11 cellular contexts compared by ENCODE assay signal in genomic region chr6:136067731-136068341, GRCh38.
DNase-seq lines count a peak whose midpoint lies in the region; FAIRE-seq and TF ChIP-seq lines count a peak whose summit lies in the region.
"Had no signal": no experiment of that assay in that cellular context is flagged by ENCODE, and none has a peak within 500 bp of the region (broad histone marks: within the 10 kb centered on the region; RNA-seq: fewer than 3 reads in every experiment).

No MANE protein-coding gene starts in this region.

- DNase-seq in HT-29 (ENCODE audit: low spot score) (peak; percentile 39), bronchial epithelial cell (ENCODE audit: low read depth) (peak; percentile 90), iPS DF 4.7 (ENCODE audit: extremely low read depth, low spot score) (peak; percentile 76), stomach (no peak), hippocampal formation (lab: John Stamatoyannopoulos, UW) (no peak), GM13977 (ENCODE audit: low spot score) (no peak), Peyer's patch (no peak)
- DNase-seq in activated naive CD8-positive, alpha-beta T cell treated with anti-CD3 and anti-CD28 coated beads for 36 hours, result no peak
- DNase-seq: natural killer cell had no signal

- peaks cover 4% of the 10 kb centered on the region for H3K27me3 Mint-ChIP-seq in activated naive CD8-positive, alpha-beta T cell treated with anti-CD3 and anti-CD28 coated beads for 36 hours

- H3K4me1 ChIP-seq in stomach (peaks cover 0 to 10% (median 7%) of the 10 kb centered on the region in 4 donors), Peyer's patch (no peaks in the 10 kb centered on the region)

- H3K9me3 ChIP-seq in stomach (no peaks in the 10 kb centered on the region), Peyer's patch (no peaks in the 10 kb centered on the region)

- no peaks in the 10 kb centered on the region for H3K4me1 Mint-ChIP-seq in activated naive CD8-positive, alpha-beta T cell treated with anti-CD3 and anti-CD28 coated beads for 36 hours
- H3K4me1 Mint-ChIP-seq: activated naive CD4-positive, alpha-beta T cell treated with anti-CD3 and anti-CD28 coated beads, Interleukin-2, amount 50 U/mL, for 24 hours; natural killer cell had no signal

- no peaks in the 10 kb centered on the region for H3K27me3 ChIP-seq in bronchial epithelial cell (ENCODE audit: control insufficient read depth, insufficient read depth, low read length)
- H3K27me3 ChIP-seq in stomach, result no peaks in the 10 kb centered on the region
- H3K27me3 ChIP-seq in Peyer's patch, result no peaks in the 10 kb centered on the region

- H3K27ac Mint-ChIP-seq in activated naive CD8-positive, alpha-beta T cell treated with anti-CD3 and anti-CD28 coated beads for 36 hours, result no peak overlapping the region
- H3K27ac Mint-ChIP-seq: activated naive CD4-positive, alpha-beta T cell treated with anti-CD3 and anti-CD28 coated beads, Interleukin-2, amount 50 U/mL, for 24 hours; natural killer cell had no signal

- peak overlapping the region in 3 of 5 donors; percentile 1 to 52 (median 50) for H3K27ac ChIP-seq in stomach
- peak overlapping the region in 1 of 4 donors; percentile 2 for H3K27ac ChIP-seq in Peyer's patch

- H3K4me3 ChIP-seq in bronchial epithelial cell (ENCODE audit: low read depth, low read length) (no peak overlapping the region), stomach (no peak overlapping the region), Peyer's patch (no peak overlapping the region)

- FAIRE-seq in bronchial epithelial cell (lab: Jason Lieb, UNC), result no peak
- FAIRE-seq: G401.6 had no signal

- no peaks in the 10 kb centered on the region for H3K36me3 Mint-ChIP-seq in activated naive CD8-positive, alpha-beta T cell treated with anti-CD3 and anti-CD28 coated beads for 36 hours
- H3K36me3 Mint-ChIP-seq: natural killer cell had no signal

- no peak for TF ChIP-seq EP300 in stomach (IDR thresholded peaks at IDR 0.05)

- TF ChIP-seq POLR2A in stomach (IDR thresholded peaks at IDR 0.05), result no peak
- no peak for TF ChIP-seq POLR2A in Peyer's patch (IDR thresholded peaks at IDR 0.05)

- in situ Hi-C loops in GM13977 (cut with MboI; ENCODE audit: low pct_unique_long_range_greater_than_20kb, low sequenced_read_pairs, unreplicated experiment), result no loop called here

- H3K9me3 Mint-ChIP-seq in activated naive CD8-positive, alpha-beta T cell treated with anti-CD3 and anti-CD28 coated beads for 36 hours, result no peaks in the 10 kb centered on the region
- H3K9me3 Mint-ChIP-seq: activated naive CD4-positive, alpha-beta T cell treated with anti-CD3 and anti-CD28 coated beads, Interleukin-2, amount 50 U/mL, for 24 hours; natural killer cell had no signal

- intact Hi-C loops in stomach (cut with DNase I; ENCODE audit: low total_unique reads), result no loop called here

- no peak overlapping the region for H3K4me3 Mint-ChIP-seq in activated naive CD8-positive, alpha-beta T cell treated with anti-CD3 and anti-CD28 coated beads for 36 hours
- H3K4me3 Mint-ChIP-seq: activated naive CD4-positive, alpha-beta T cell treated with anti-CD3 and anti-CD28 coated beads, Interleukin-2, amount 50 U/mL, for 24 hours; natural killer cell had no signal

- TF ChIP-seq CTCF in bronchial epithelial cell (IDR thresholded peaks at IDR 0.05; ENCODE audit: insufficient read depth, low read length, severe bottlenecking) (no peak), stomach (IDR thresholded peaks at IDR 0.05) (no peak), GM13977 (IDR thresholded peaks at IDR 0.05; ENCODE audit: extremely low read depth, insufficient read depth, missing control alignments) (no peak), Peyer's patch (IDR thresholded peaks at IDR 0.05) (no peak)

- no peaks in the 10 kb centered on the region for H3K36me3 ChIP-seq in bronchial epithelial cell (ENCODE audit: control insufficient read depth, insufficient read depth, low read length)
- H3K36me3 ChIP-seq in stomach, result no peaks in the 10 kb centered on the region
- H3K36me3 ChIP-seq in Peyer's patch, result no peaks in the 10 kb centered on the region

- 81 to 89% (median 85%) methylated on average over 10 of the region's 10 CpGs for WGBS in stomach, 5 donors

Comparison
In these comparisons a context has a peak if more than half of its experiments do, and no peak if none do; other contexts are left out.
1. DNase-seq: peak in HT-29 (single experiment), bronchial epithelial cell (single experiment) and iPS DF 4.7 (single experiment); none in stomach (single experiment), hippocampal formation (0 of 2), GM13977 (single experiment), Peyer's patch (0 of 3) and activated naive CD8-positive, alpha-beta T cell treated with anti-CD3 and anti-CD28 coated beads for 36 hours (single experiment).